15 cellular contexts compared by ENCODE assay signal in the genomic region with DNA sequence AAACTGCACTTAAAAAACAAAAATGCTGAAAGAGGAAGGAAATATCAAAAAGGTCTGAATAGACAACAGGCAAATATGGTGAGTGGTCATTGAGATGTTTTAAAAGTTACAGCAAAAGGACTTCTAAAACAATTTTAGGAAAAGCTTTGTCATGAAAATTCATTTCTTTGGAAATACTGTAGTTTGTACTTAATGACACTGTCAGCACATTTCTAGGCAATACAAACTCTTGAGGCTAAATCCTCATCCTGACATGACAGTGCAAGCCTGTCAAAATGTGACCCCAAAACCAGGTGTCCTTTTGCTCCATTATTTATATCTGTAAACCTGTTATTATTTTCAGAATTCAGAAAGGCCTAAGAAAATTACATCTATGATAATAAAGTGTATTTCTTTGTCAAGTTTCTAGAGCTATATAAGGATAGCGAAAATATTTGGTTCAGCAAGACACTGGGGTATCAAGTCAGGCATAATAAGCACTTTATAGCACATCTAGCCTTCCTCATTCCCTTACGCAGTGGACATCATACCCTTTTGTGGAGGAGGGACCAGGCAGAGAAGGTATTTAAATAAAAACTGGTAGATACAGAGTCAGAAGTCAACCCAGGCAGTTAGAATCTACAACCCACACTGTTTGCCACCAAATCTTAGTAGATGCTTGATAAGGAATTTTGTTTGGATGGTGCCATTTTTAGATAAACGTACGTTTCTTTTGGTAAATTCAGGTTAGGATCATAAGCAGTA.
"Had no signal": no experiment of that assay in that cellular context is flagged by ENCODE, and none has a peak within 500 bp of the region (broad histone marks: within the 10 kb centered on the region; RNA-seq: fewer than 3 reads in every experiment).

No MANE protein-coding gene starts in this region.

- H3K4me3 ChIP-seq: colonic mucosa, heart right ventricle, left lung, neural progenitor cell, ovary, thyroid gland, uterus had no signal

- H3K36me3 ChIP-seq: neural progenitor cell, ovary, uterus had no signal

- DNase-seq: activated effector memory CD4-positive, alpha-beta T cell treated with anti-CD3 and anti-CD28 coated beads, Interleukin-2, amount 50 U/mL, for 16 hours; colonic mucosa; effector CD8-positive, alpha-beta T cell; foreskin melanocyte; heart right ventricle; left lung; ovary; retina; stimulated activated CD4-positive, alpha-beta T cell treated with anti-CD3 and anti-CD28 coated beads, Interleukin-4, amount 100 ng/mL, for 4 hours; SW 1271; T-helper 9 cell; thyroid gland; uterus had no signal

- H3K27me3 Mint-ChIP-seq: memory B cell had no signal

- H3K9me3 Mint-ChIP-seq: memory B cell had no signal

- H3K9ac ChIP-seq: neural progenitor cell had no signal

- H3K27ac ChIP-seq: colonic mucosa, left lung, ovary, thyroid gland, uterus had no signal

- H3K27me3 ChIP-seq: colonic mucosa, heart right ventricle, left lung, neural progenitor cell, ovary, thyroid gland, uterus had no signal

- H3K4me1 ChIP-seq: colonic mucosa, neural progenitor cell, uterus had no signal

- H2AFZ ChIP-seq: neural progenitor cell had no signal

- ATAC-seq: heart right ventricle, left lung had no signal

- H3K4me3 Mint-ChIP-seq: memory B cell, neural progenitor cell had no signal

- H3K9me3 ChIP-seq: colonic mucosa, heart right ventricle, left lung, ovary, thyroid gland, uterus had no signal

- H3K27ac Mint-ChIP-seq: memory B cell, neural progenitor cell had no signal

- H3K4me2 ChIP-seq: neural progenitor cell had no signal
